24 cellular contexts compared by ENCODE assay signal in the genomic region with DNA sequence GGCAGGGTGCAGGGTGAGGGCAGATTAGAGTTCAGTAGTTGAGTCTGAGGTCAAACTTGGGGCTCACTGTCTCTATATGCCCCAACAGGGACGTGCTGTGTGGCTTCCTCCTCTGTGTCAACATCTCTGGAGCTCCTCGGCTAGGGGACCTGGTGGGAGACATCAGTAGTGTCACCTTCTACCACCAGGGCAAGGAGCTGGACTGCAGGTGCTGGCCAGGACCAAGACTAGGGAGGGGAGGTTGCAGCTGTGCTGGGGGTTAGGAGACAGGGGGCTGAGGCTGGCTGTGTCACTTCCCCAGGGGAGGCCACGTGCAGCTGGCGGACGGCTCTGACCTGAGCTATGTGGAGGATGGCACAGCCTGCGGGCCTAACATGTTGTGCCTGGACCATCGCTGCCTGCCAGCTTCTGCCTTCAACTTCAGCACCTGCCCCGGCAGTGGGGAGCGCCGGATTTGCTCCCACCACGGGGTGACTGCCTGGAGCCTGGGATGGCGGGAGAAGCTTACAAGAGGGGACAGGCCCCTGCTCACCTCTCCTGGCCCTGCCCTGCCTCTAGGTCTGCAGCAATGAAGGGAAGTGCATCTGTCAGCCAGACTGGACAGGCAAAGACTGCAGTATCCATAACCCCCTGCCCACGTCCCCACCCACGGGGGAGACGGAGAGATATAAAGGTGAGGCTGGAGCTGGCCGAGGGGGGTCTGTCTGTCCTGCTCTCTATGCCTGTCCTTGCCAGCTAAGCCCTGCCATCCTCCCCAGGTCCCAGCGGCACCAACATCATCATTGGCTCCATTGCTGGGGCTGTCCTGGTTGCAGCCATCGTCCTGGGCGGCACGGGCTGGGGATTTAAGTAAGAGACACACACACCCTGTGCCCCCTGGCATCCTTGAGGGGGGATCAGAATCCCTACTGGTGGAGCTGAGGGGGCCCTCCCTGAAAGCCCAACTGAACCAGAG. TPM values are rescaled to one million over a fixed set of nuclear protein-coding genes. Genes with fewer than 3 reads are reported as not detected.
DNase-seq lines count a peak whose midpoint lies in the region; ATAC-seq, FAIRE-seq and TF ChIP-seq lines count a peak whose summit lies in the region.
"Had no signal": no experiment of that assay in that cellular context is flagged by ENCODE, and none has a peak within 500 bp of the region (broad histone marks: within the 10 kb centered on the region; RNA-seq: fewer than 3 reads in every experiment).

No MANE protein-coding gene starts in this region.

- no peak for DNase-seq in activated CD4-positive, alpha-beta T cell treated with anti-CD3 and anti-CD28 coated beads, Interleukin-2, amount 10 ng/mL, durations not matched to agents 7 days and 5 days
- no peak for DNase-seq in activated CD4-positive, alpha-beta T cell treated with anti-CD3 and anti-CD28 coated beads for 36 hours
- DNase-seq in HFFc6 = no peak
- peak; percentile 86 for DNase-seq in chondrocyte (ENCODE audit: low spot score)
- no peak for DNase-seq in neuronal stem cell (ENCODE audit: low spot score)
- no peak for DNase-seq in activated CD4-positive, CD25-positive, alpha-beta regulatory T cell treated with anti-CD3 and anti-CD28 coated beads, Interleukin-2, amount 50 U/mL, for 72 hours
- no peak for DNase-seq in GM12891 (ENCODE audit: insufficient read length, low spot score)
- DNase-seq: activated CD8-positive, alpha-beta memory T cell treated with anti-CD3 and anti-CD28 coated beads, Interleukin-2, amount 50 U/mL, for 4 hours; activated effector memory CD4-positive, alpha-beta T cell treated with Interleukin-2 at 50 U/mL for 16 hours; activated naive CD8-positive, alpha-beta T cell treated with anti-CD3 and anti-CD28 coated beads, Interleukin-2, amount 50 U/mL, for 24 hours; DND-41; heart right ventricle; MM.1S; NCI-H146; NCI-H2171; NCI-H524 treated with DMSO at 0.1 percent for 48 hours had no signal

- peaks cover 21% of the 10 kb centered on the region for H3K4me1 Mint-ChIP-seq in activated CD4-positive, alpha-beta T cell treated with anti-CD3 and anti-CD28 coated beads, Interleukin-2, amount 10 ng/mL, durations not matched to agents 7 days and 5 days
- H3K4me1 Mint-ChIP-seq in activated CD4-positive, alpha-beta T cell treated with anti-CD3 and anti-CD28 coated beads for 36 hours = peaks cover 7% of the 10 kb centered on the region
- H3K4me1 Mint-ChIP-seq in HFFc6 (ENCODE audit: low read depth) (no peaks in the 10 kb centered on the region), chondrocyte (ENCODE audit: low read depth) (peaks cover 14% of the 10 kb centered on the region)

- POLR2A ChIA-PET in activated CD4-positive, alpha-beta T cell treated with anti-CD3 and anti-CD28 coated beads, Interleukin-2, amount 10 ng/mL, durations not matched to agents 7 days and 5 days (lab: Charles Lee) = no interaction called here
- POLR2A ChIA-PET in activated CD4-positive, alpha-beta T cell treated with anti-CD3 and anti-CD28 coated beads for 36 hours (lab: Charles Lee) = interaction anchor here (0.6 kb wide), 1 partner anchor 31 kb away, joined by 4 read pairs; no protein-coding TSS in a partner anchor

- H3K36me3 ChIP-seq in neuronal stem cell (replicated peaks in 1 of 2; ENCODE audit: control insufficient read depth in 2 of 2, insufficient read depth in 2 of 2, low read length in 2 of 2) = no peaks in the 10 kb centered on the region
- H3K36me3 ChIP-seq: heart right ventricle, ovary, thoracic aorta had no signal

- no peak overlapping the region for H4K91ac ChIP-seq in neuronal stem cell (ENCODE audit: low read depth, low read length, poor library complexity)

- H3K36me3 Mint-ChIP-seq in activated CD4-positive, alpha-beta T cell treated with anti-CD3 and anti-CD28 coated beads, Interleukin-2, amount 10 ng/mL, durations not matched to agents 7 days and 5 days (ENCODE audit: low read depth) = no peaks in the 10 kb centered on the region
- no peaks in the 10 kb centered on the region for H3K36me3 Mint-ChIP-seq in activated CD4-positive, alpha-beta T cell treated with anti-CD3 and anti-CD28 coated beads for 36 hours (ENCODE audit: low read depth)
- H3K36me3 Mint-ChIP-seq in HFFc6 (ENCODE audit: low read depth) = no peaks in the 10 kb centered on the region
- no peaks in the 10 kb centered on the region for H3K36me3 Mint-ChIP-seq in chondrocyte (ENCODE audit: low read depth)

- no peaks in the 10 kb centered on the region for H3K9me3 Mint-ChIP-seq in activated CD4-positive, alpha-beta T cell treated with anti-CD3 and anti-CD28 coated beads, Interleukin-2, amount 10 ng/mL, durations not matched to agents 7 days and 5 days
- H3K9me3 Mint-ChIP-seq in activated CD4-positive, alpha-beta T cell treated with anti-CD3 and anti-CD28 coated beads for 36 hours (ENCODE audit: low read depth) = no peaks in the 10 kb centered on the region
- H3K9me3 Mint-ChIP-seq in HFFc6 (no peaks in the 10 kb centered on the region), chondrocyte (ENCODE audit: low read depth) (no peaks in the 10 kb centered on the region)
- H3K9me3 Mint-ChIP-seq: activated naive CD8-positive, alpha-beta T cell treated with anti-CD3 and anti-CD28 coated beads, Interleukin-2, amount 50 U/mL, for 24 hours; dendritic cell treated with granulocyte-macrophage colony-stimulating factor and Interleukin-4, amounts not matched to agents 40 ng/mL and 50 ng/mL, for 4 days had no signal

- H2AK5ac ChIP-seq in neuronal stem cell (ENCODE audit: low read depth, low read length) = peak overlapping the region; percentile 40

- H2BK120ac ChIP-seq in neuronal stem cell (ENCODE audit: low read depth, low read length) = no peak overlapping the region

- no CpG with 5 or more reads among the region's 20 CpGs for WGBS in neuronal stem cell (ENCODE audit: extremely low coverage in 2 of 2, insufficient read length in 2 of 2, insufficient replicate concordance in 1 of 2), 2 donors

- H4K8ac ChIP-seq in neuronal stem cell (ENCODE audit: low read depth, low read length) = no peak overlapping the region

- H3K27ac ChIP-seq in neuronal stem cell (replicated peaks; ENCODE audit: low read length) = no peak overlapping the region
- H3K27ac ChIP-seq: epithelial cell of prostate, ovary, thoracic aorta had no signal

- no peak overlapping the region for H2BK15ac ChIP-seq in neuronal stem cell (ENCODE audit: low read length)

- TF ChIP-seq POLR2A in GM12891 (IDR thresholded peaks at IDR 0.05; ENCODE audit: low read depth, low read length) = no peak

- peak overlapping the region; percentile 38 for H3K14ac ChIP-seq in neuronal stem cell (ENCODE audit: low read length)

- H3K23ac ChIP-seq in neuronal stem cell (ENCODE audit: low read depth, low read length, poor library complexity) = no peak overlapping the region

- peaks cover 0 to 23% (median 15%) of the 10 kb centered on the region in 3 experiments for H3K27me3 ChIP-seq in neuronal stem cell (ENCODE audit: control insufficient read depth in 3 of 3, insufficient read depth in 3 of 3, low read depth in 1 of 3, low read length in 3 of 3)
- H3K27me3 ChIP-seq: ovary had no signal

- no peak overlapping the region for H2AFZ ChIP-seq in neuronal stem cell (ENCODE audit: low read length)

- intact Hi-C loops in activated CD4-positive, alpha-beta T cell treated with anti-CD3 and anti-CD28 coated beads for 36 hours (cut with DNase I, micrococcal nuclease) = loop anchor here (5.0 to 10.0 kb wide), 5 partner anchors 50 to 1000 kb away; partner anchors contain the start of genes ACBD4 (in 1 of the 2), DUSP3 (in 1 of the 2), FZD2 (in 1 of the 2) and PLCD3 (in 1 of the 2)

- FAIRE-seq in GM12891 (lab: Jason Lieb, UNC) = no peak
- FAIRE-seq: A549 had no signal

- no peak overlapping the region for H2BK5ac ChIP-seq in neuronal stem cell (ENCODE audit: low read length)

- no peak overlapping the region for H3K4me2 ChIP-seq in neuronal stem cell (ENCODE audit: insufficient read depth, low read length, poor library complexity, severe bottlenecking)

- ATAC-seq in activated CD4-positive, alpha-beta T cell treated with anti-CD3 and anti-CD28 coated beads for 36 hours = no peak
- ATAC-seq in HG02642 (IDR thresholded peaks at IDR 0.05; ENCODE audit: poor library complexity, unreplicated experiment) = no peak
- ATAC-seq: A549; activated naive CD8-positive, alpha-beta T cell treated with anti-CD3 and anti-CD28 coated beads, Interleukin-2, amount 50 U/mL, for 24 hours; HCT116; heart right ventricle; sciatic nerve had no signal

- peak overlapping the region; percentile 25 for H3K4me3 Mint-ChIP-seq in activated CD4-positive, alpha-beta T cell treated with anti-CD3 and anti-CD28 coated beads, Interleukin-2, amount 10 ng/mL, durations not matched to agents 7 days and 5 days
- no peak overlapping the region for H3K4me3 Mint-ChIP-seq in activated CD4-positive, alpha-beta T cell treated with anti-CD3 and anti-CD28 coated beads for 36 hours
- H3K4me3 Mint-ChIP-seq in HFFc6 (no peak overlapping the region), chondrocyte (ENCODE audit: unreplicated experiment) (no peak overlapping the region)
- H3K4me3 Mint-ChIP-seq: activated naive CD8-positive, alpha-beta T cell treated with anti-CD3 and anti-CD28 coated beads, Interleukin-2, amount 50 U/mL, for 24 hours; dendritic cell treated with granulocyte-macrophage colony-stimulating factor and Interleukin-4, amounts not matched to agents 40 ng/mL and 50 ng/mL, for 4 days had no signal

- TF ChIP-seq CTCF in HFFc6 (IDR thresholded peaks at IDR 0.05) (peak; percentile 40), chondrocyte (IDR thresholded peaks at IDR 0.05) (no peak)

- H2BK12ac ChIP-seq in neuronal stem cell (ENCODE audit: low read length) = peak overlapping the region; percentile 80

- H3K4me1 ChIP-seq in neuronal stem cell (ENCODE audit: control insufficient read depth in 2 of 2, insufficient read depth in 1 of 2, low read depth in 1 of 2, low read length in 2 of 2) = peaks cover 11 to 18% of the 10 kb centered on the region in 2 donors

- peak overlapping the region; percentile 37 for H3K9ac ChIP-seq in neuronal stem cell (ENCODE audit: low read depth, low read length, poor library complexity)

- H3K4me3 ChIP-seq in neuronal stem cell (ENCODE audit: low read length in 2 of 2) = no peak overlapping the region
- H3K4me3 ChIP-seq: A549, heart right ventricle, ovary, thoracic aorta had no signal

- no peaks in the 10 kb centered on the region for H3K9me3 ChIP-seq in neuronal stem cell (replicated peaks in 1 of 2; ENCODE audit: control insufficient read depth in 2 of 2, insufficient read depth in 1 of 2, low read depth in 1 of 2, low read length in 2 of 2)
- H3K9me3 ChIP-seq: A549, heart right ventricle, ovary, thoracic aorta had no signal

- H3K79me1 ChIP-seq in neuronal stem cell (ENCODE audit: low read depth, low read length) = peaks cover 3% of the 10 kb centered on the region

- H3K18ac ChIP-seq in neuronal stem cell (ENCODE audit: low read length) = peak overlapping the region; percentile 62

- peaks cover 6% of the 10 kb centered on the region for H3K27me3 Mint-ChIP-seq in activated CD4-positive, alpha-beta T cell treated with anti-CD3 and anti-CD28 coated beads, Interleukin-2, amount 10 ng/mL, durations not matched to agents 7 days and 5 days
- H3K27me3 Mint-ChIP-seq in activated CD4-positive, alpha-beta T cell treated with anti-CD3 and anti-CD28 coated beads for 36 hours = no peaks in the 10 kb centered on the region
- H3K27me3 Mint-ChIP-seq in HFFc6 (ENCODE audit: insufficient read depth) (peaks cover 7% of the 10 kb centered on the region), chondrocyte (ENCODE audit: low read depth) (peaks cover 3% of the 10 kb centered on the region)

- H3K27ac Mint-ChIP-seq in activated CD4-positive, alpha-beta T cell treated with anti-CD3 and anti-CD28 coated beads, Interleukin-2, amount 10 ng/mL, durations not matched to agents 7 days and 5 days = no peak overlapping the region
- H3K27ac Mint-ChIP-seq in activated CD4-positive, alpha-beta T cell treated with anti-CD3 and anti-CD28 coated beads for 36 hours = no peak overlapping the region
- H3K27ac Mint-ChIP-seq in HFFc6 = no peak overlapping the region
- no peak overlapping the region for H3K27ac Mint-ChIP-seq in chondrocyte (ENCODE audit: unreplicated experiment)
- H3K27ac Mint-ChIP-seq: activated naive CD8-positive, alpha-beta T cell treated with anti-CD3 and anti-CD28 coated beads, Interleukin-2, amount 50 U/mL, for 24 hours; dendritic cell treated with granulocyte-macrophage colony-stimulating factor and Interleukin-4, amounts not matched to agents 40 ng/mL and 50 ng/mL, for 4 days had no signal

- CTCF ChIA-PET in activated CD4-positive, alpha-beta T cell treated with anti-CD3 and anti-CD28 coated beads, Interleukin-2, amount 10 ng/mL, durations not matched to agents 7 days and 5 days (lab: Charles Lee) = interaction anchor here (0.6 to 3.9 kb wide), 12 partner anchors 17 to 358 kb away, joined by 3 to 23 read pairs (median 4); partner anchors contain the start of genes ACBD4 and NMT1
- CTCF ChIA-PET in activated CD4-positive, alpha-beta T cell treated with anti-CD3 and anti-CD28 coated beads for 36 hours (lab: Charles Lee) = interaction anchor here (0.5 to 5.0 kb wide), 23 partner anchors 10 to 1138 kb away, joined by 3 to 49 read pairs (median 4); partner anchors contain the start of gene ACBD4

- H3K4ac ChIP-seq in neuronal stem cell (ENCODE audit: low read length) = no peak overlapping the region

RNA-seq across cellular contexts. Expression of gene ADAM11, which starts 18.9 kb away (rescaled TPM):
- total RNA-seq in activated CD4-positive, alpha-beta T cell treated with anti-CD3 and anti-CD28 coated beads, Interleukin-2, amount 10 ng/mL, durations not matched to agents 7 days and 5 days = under 1 TPM; 0.25 to 0.35 TPM
- total RNA-seq in activated CD4-positive, alpha-beta T cell treated with anti-CD3 and anti-CD28 coated beads for 36 hours = under 1 TPM; 0.19 to 0.55 TPM
- total RNA-seq in HFFc6 (2021; fragmentation: NEBNext Ultra II Directional; extraction: Animal tissue kit (Norgen Biotek cat#: 25700)) = under 1 TPM; 0.14 to 0.27 (median 0.16) TPM
- total RNA-seq in chondrocyte = 0.44 to 0.49 TPM (median 0.47 TPM) in 3 replicates
- polyA plus RNA-seq in neuronal stem cell (2013, experiment 1 of 2) = 2.9 TPM
- 2.7 TPM for polyA plus RNA-seq in neuronal stem cell (2013, experiment 2 of 2)
- 0.22 TPM for polyA plus RNA-seq in GM12891 (2012; ENCODE audit: low read depth, missing spikeins)

RNA-seq across cellular contexts. Expression of gene GJC1, which starts 52.4 kb away (rescaled TPM):
- total RNA-seq in activated CD4-positive, alpha-beta T cell treated with anti-CD3 and anti-CD28 coated beads, Interleukin-2, amount 10 ng/mL, durations not matched to agents 7 days and 5 days = 1 to 10 TPM in 1 of 2 experiments, under 1 TPM in 1; 0.79 to 1.1 TPM
- total RNA-seq in activated CD4-positive, alpha-beta T cell treated with anti-CD3 and anti-CD28 coated beads for 36 hours = 1 to 10 TPM; 3.3 to 3.7 TPM
- 10 to 100 TPM; 47.3 to 71.3 (median 59.3) TPM for total RNA-seq in HFFc6 (2021; fragmentation: NEBNext Ultra II Directional; extraction: Animal tissue kit (Norgen Biotek cat#: 25700))
- 26.8 to 50.5 TPM (median 46.4 TPM) in 3 replicates for total RNA-seq in chondrocyte
- 43.0 TPM for polyA plus RNA-seq in neuronal stem cell (2013, experiment 1 of 2)
- 45.1 TPM for polyA plus RNA-seq in neuronal stem cell (2013, experiment 2 of 2)
- 1.9 TPM for polyA plus RNA-seq in GM12891 (2012; ENCODE audit: low read depth, missing spikeins)
